In the genomic region with DNA sequence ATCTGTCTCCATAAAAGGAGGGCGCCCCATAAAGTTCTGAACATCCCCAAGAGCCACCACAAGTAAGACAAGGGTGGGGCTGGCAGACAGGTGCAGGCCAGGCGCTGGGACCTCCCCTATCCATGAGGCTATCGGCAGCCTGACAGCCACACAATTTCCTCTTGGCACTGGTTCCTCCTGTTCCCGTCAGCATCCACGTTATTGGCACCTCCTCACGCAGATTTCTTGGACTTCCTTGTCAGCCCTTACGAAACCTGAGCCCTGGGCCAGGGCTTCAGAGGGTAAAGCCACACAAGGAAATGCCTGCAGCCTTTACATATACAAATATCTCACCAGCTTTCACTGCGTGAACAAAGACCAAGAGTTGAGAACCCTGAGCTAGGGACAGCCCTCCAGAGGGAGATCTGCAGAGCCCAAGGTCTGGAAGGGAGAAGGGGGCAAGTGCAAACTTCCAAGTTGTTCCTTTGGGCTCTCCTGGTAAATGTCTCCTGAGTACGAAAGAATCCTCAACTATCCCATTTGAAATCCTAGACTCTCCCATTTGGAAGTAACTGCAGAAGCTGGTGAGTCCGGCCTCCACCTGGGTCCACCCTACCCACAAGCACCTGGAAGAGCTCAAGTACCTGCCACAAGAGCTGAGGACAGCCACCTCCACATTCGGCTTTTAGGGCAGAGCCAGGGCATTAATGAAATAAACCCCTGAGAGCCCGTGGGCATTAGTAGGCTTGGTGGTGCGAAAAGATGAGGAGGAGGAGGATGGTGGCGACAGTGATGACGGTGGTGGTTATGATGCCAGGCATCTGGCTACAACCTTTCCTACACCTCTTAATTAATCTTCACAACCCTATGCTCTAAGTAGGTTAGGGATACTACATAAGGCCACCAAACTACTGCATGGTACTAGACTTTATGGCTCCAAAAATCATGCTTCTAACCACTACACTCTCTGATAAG, we compare ENCODE assay signal across 8 cellular contexts. TPM values are rescaled to one million over a fixed set of nuclear protein-coding genes. Genes with fewer than 3 reads are reported as not detected.
DNase-seq lines count a peak whose midpoint lies in the region; ATAC-seq and TF ChIP-seq lines count a peak whose summit lies in the region.

No MANE protein-coding gene starts in this region.

- H3K4me3 ChIP-seq in heart right ventricle, result peak overlapping the region in 1 of 10 donors; percentile 25
- no peak overlapping the region for H3K4me3 ChIP-seq in tibial nerve

- H3K27me3 ChIP-seq in heart right ventricle (peaks cover 0 to 9% (median 0%) of the 10 kb centered on the region in 7 donors), tibial nerve (no peaks in the 10 kb centered on the region)

- WGBS in heart right ventricle, 2 donors, result 58 to 62% methylated on average over 15 of the region's 15 CpGs
- 84 to 92% methylated on average over 15 of the region's 15 CpGs for WGBS in tibial nerve, 2 donors

- DNase-seq in HPDE6-E6E7 (ENCODE audit: extremely low spot score) (peak; percentile 57), heart right ventricle (peak; percentile 64 to 65), tibial nerve (ENCODE audit: low spot score in 2 of 2) (peak; percentile 62 to 77), GF-D8 (lab: John Stamatoyannopoulos, UW) (no peak)
- DNase-seq in activated T-cell treated with anti-CD3 and anti-CD28 coated beads, Interleukin-2, amount 50 U/mL, for 72 hours, result no peak

- H3K27ac Mint-ChIP-seq in activated T-cell treated with anti-CD3 and anti-CD28 coated beads, Interleukin-2, amount 50 U/mL, for 72 hours, result peak overlapping the region; percentile 86

- TF ChIP-seq CTCF in 22Rv1 (IDR thresholded peaks at IDR 0.05), result no peak
- TF ChIP-seq CTCF in heart right ventricle (IDR thresholded peaks at IDR 0.05), result no peak
- no peak for TF ChIP-seq CTCF in tibial nerve (IDR thresholded peaks at IDR 0.05)

- H3K4me1 Mint-ChIP-seq in activated T-cell treated with anti-CD3 and anti-CD28 coated beads, Interleukin-2, amount 50 U/mL, for 72 hours (ENCODE audit: low read depth), result peaks cover 94% of the 10 kb centered on the region

- TF ChIP-seq POLR2A in tibial nerve (IDR thresholded peaks at IDR 0.05), result no peak

- no peaks in the 10 kb centered on the region for H3K36me3 Mint-ChIP-seq in activated T-cell treated with anti-CD3 and anti-CD28 coated beads, Interleukin-2, amount 50 U/mL, for 72 hours (ENCODE audit: insufficient read depth in 2 of 2)

- ATAC-seq in GM19035 (IDR thresholded peaks at IDR 0.05; ENCODE audit: unreplicated experiment), result peak; percentile 20
- no peak for ATAC-seq in activated T-cell treated with anti-CD3 and anti-CD28 coated beads, Interleukin-2, amount 50 U/mL, for 72 hours (replicated peaks in 1 of 2)
- ATAC-seq in heart right ventricle, result peak; percentile 65 to 88 (median 85)
- no peak for ATAC-seq in HG02852 (IDR thresholded peaks at IDR 0.05; ENCODE audit: unreplicated experiment)

- intact Hi-C loops in heart right ventricle (cut with DNase I), result no loop called here

- H3K27me3 Mint-ChIP-seq in activated T-cell treated with anti-CD3 and anti-CD28 coated beads, Interleukin-2, amount 50 U/mL, for 72 hours (ENCODE audit: low read depth), result no peaks in the 10 kb centered on the region

- no peaks in the 10 kb centered on the region for H3K9me3 Mint-ChIP-seq in activated T-cell treated with anti-CD3 and anti-CD28 coated beads, Interleukin-2, amount 50 U/mL, for 72 hours

- H3K36me3 ChIP-seq in heart right ventricle (peaks cover 0 to 62% (median 0%) of the 10 kb centered on the region in 9 donors), tibial nerve (peaks cover 0 to 83% (median 0%) of the 10 kb centered on the region in 3 donors)

- peak overlapping the region; percentile 76 for H3K27ac ChIP-seq in 22Rv1
- peak overlapping the region in 7 of 10 donors; percentile 8 to 85 (median 60) for H3K27ac ChIP-seq in heart right ventricle
- peak overlapping the region in 3 of 4 donors; percentile 43 to 74 (median 68) for H3K27ac ChIP-seq in tibial nerve

- peak in 1 of 2 donors; percentile 90 for TF ChIP-seq EP300 in tibial nerve (IDR thresholded peaks at IDR 0.05)

- H3K4me1 ChIP-seq in heart right ventricle, result peaks cover 0 to 42% (median 15%) of the 10 kb centered on the region in 9 donors
- peaks cover 0 to 28% (median 12%) of the 10 kb centered on the region in 4 donors for H3K4me1 ChIP-seq in tibial nerve

- H3K9me3 ChIP-seq in heart right ventricle, result peaks cover 0 to 10% (median 0%) of the 10 kb centered on the region in 11 donors
- H3K9me3 ChIP-seq in tibial nerve, result peaks cover 0 to 11% (median 0%) of the 10 kb centered on the region in 4 donors

- H3K4me3 Mint-ChIP-seq in activated T-cell treated with anti-CD3 and anti-CD28 coated beads, Interleukin-2, amount 50 U/mL, for 72 hours, result peak overlapping the region; percentile 65 to 77

RNA-seq across cellular contexts. Expression of a gene that starts 5.5 kb away (rescaled TPM):
- total RNA-seq in activated T-cell treated with anti-CD3 and anti-CD28 coated beads, Interleukin-2, amount 50 U/mL, for 72 hours, result 10 to 100 TPM; 38.1 to 55.4 TPM
- 10 to 100 TPM in 1 of 10 donors, 1 to 10 TPM in 9; 1.8 to 12.4 (median 3.8) TPM for total RNA-seq in heart right ventricle
- polyA plus RNA-seq in heart right ventricle, result 1 to 10 TPM; 1.8 to 5.0 TPM
- total RNA-seq in tibial nerve, result 10 to 100 TPM; 23.4 to 35.2 (median 25.7) TPM

Comparison
In these comparisons a context has a peak if more than half of its experiments do, and no peak if none do; other contexts are left out.
1. ATAC-seq: peak in GM19035 (single experiment) and heart right ventricle (8 of 8); none in activated T-cell treated with anti-CD3 and anti-CD28 coated beads, Interleukin-2, amount 50 U/mL, for 72 hours (0 of 2) and HG02852 (single experiment).
2. DNase-seq: peak in HPDE6-E6E7 (single experiment), heart right ventricle (2 of 2) and tibial nerve (2 of 2); none in activated T-cell treated with anti-CD3 and anti-CD28 coated beads, Interleukin-2, amount 50 U/mL, for 72 hours (0 of 2) and GF-D8 (single experiment).
3. Peak in every context shown above with its lines, with median percentiles within 50 percentile points of each other: H3K27ac ChIP-seq.